ENCODE assay signal across 1 cellular context in the genomic region with DNA sequence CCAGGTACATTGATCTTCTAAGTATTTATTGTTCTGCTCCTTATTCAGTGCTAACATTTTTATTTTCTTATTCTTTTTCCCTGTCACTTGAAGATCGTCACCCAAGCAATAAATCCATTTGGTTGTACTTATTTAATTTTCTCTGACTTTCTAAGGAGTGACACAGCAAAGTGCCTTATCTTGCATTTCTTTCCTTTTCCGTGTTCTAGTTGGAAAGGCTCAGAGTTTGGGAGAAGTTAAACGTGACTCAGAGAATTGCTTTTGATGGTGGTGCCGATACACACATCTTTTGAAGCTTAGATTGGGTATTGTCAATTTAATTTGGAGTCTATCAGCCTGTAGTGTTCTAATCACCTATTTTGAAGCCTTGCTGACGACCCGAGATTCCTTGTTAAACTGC.
A peak's percentile ranks its signal among the peaks of the same experiment; 100 is the strongest.
TF ChIP-seq lines count a peak whose summit lies in the region.

No MANE protein-coding gene starts in this region.

TF ChIP-seq in K562, 482 proteins besides CTCF, POLR2A, EP300 and RAD21 (continued from another document):
- TF ChIP-seq ZNF318 (IDR thresholded peaks at IDR 0.05; ENCODE audit: borderline replicate concordance in 1 of 2, low read depth in 1 of 2) (no peak), GTF2B (IDR thresholded peaks at IDR 0.05; ENCODE audit: extremely low read depth, insufficient read length) (no peak), ZNF316 (IDR thresholded peaks at IDR 0.05) (0 out of 2 replicates have a peak, but pooled peaks have one; percentile 28), SNRNP70 (optimal IDR thresholded peaks at IDR 0.05; ENCODE audit: low read depth, low read length) (no peak), TAF9B (IDR thresholded peaks at IDR 0.05; ENCODE audit: partially characterized antibody) (no peak), ZNF512 (tag; IDR thresholded peaks at IDR 0.05) (no peak), SAFB (IDR thresholded peaks at IDR 0.05; ENCODE audit: borderline replicate concordance, low read depth, low read length) (no peak), ADNP (tag; IDR thresholded peaks at IDR 0.05) (no peak), SIN3A (IDR thresholded peaks at IDR 0.05; ENCODE audit: borderline replicate concordance in 2 of 2, control insufficient read depth in 1 of 2, low read depth in 2 of 2, low read length in 2 of 2) (no peak), CHAMP1 (IDR thresholded peaks at IDR 0.05) (no peak), POLR3A (IDR thresholded peaks at IDR 0.05; ENCODE audit: borderline replicate concordance, extremely low read depth, insufficient read depth, insufficient read length) (no peak), MYC (IDR thresholded peaks at IDR 0.05; ENCODE audit: low read depth, low read length) (no peak), MYC (CRISPR knock-in tag; IDR thresholded peaks at IDR 0.05; ENCODE audit: borderline replicate concordance, low read depth) (no peak)
- TF ChIP-seq, protein P1, sequence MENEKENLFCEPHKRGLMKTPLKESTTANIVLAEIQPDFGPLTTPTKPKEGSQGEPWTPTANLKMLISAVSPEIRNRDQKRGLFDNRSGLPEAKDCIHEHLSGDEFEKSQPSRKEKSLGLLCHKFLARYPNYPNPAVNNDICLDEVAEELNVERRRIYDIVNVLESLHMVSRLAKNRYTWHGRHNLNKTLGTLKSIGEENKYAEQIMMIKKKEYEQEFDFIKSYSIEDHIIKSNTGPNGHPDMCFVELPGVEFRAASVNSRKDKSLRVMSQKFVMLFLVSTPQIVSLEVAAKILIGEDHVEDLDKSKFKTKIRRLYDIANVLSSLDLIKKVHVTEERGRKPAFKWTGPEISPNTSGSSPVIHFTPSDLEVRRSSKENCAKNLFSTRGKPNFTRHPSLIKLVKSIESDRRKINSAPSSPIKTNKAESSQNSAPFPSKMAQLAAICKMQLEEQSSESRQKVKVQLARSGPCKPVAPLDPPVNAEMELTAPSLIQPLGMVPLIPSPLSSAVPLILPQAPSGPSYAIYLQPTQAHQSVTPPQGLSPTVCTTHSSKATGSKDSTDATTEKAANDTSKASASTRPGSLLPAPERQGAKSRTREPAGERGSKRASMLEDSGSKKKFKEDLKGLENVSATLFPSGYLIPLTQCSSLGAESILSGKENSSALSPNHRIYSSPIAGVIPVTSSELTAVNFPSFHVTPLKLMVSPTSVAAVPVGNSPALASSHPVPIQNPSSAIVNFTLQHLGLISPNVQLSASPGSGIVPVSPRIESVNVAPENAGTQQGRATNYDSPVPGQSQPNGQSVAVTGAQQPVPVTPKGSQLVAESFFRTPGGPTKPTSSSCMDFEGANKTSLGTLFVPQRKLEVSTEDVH (IDR thresholded peaks at IDR 0.05; ENCODE audit: low read depth, partially characterized antibody): no peak
